In genomic region chr3:21979706-21980105, GRCh38 we compare ENCODE assay signal across 1 cellular context.
TF ChIP-seq lines count a peak whose summit lies in the region.

No MANE protein-coding gene starts in this region.

TF ChIP-seq in IMR-90, 13 proteins besides CTCF, POLR2A, EP300 and RAD21:
- TF ChIP-seq CEBPB (IDR thresholded peaks at IDR 0.05; ENCODE audit: low read depth, low read length) (no peak), BHLHE40 (IDR thresholded peaks at IDR 0.05; ENCODE audit: low read depth, low read length) (no peak), ELK1 (IDR thresholded peaks at IDR 0.05; ENCODE audit: borderline replicate concordance, low read depth, low read length) (no peak), MAFK (IDR thresholded peaks at IDR 0.05; ENCODE audit: low read depth, low read length) (no peak), FOS (IDR thresholded peaks at IDR 0.05; ENCODE audit: low read depth, low read length) (no peak), MXI1 (IDR thresholded peaks at IDR 0.05; ENCODE audit: borderline replicate concordance, low read depth, low read length) (no peak), USF2 (IDR thresholded peaks at IDR 0.05; ENCODE audit: low read depth, low read length) (no peak), NFE2L2 (IDR thresholded peaks at IDR 0.05; ENCODE audit: low read depth, low read length) (no peak), SMC3 (IDR thresholded peaks at IDR 0.05; ENCODE audit: low read depth, low read length) (no peak), RCOR1 (IDR thresholded peaks at IDR 0.05; ENCODE audit: insufficient replicate concordance, low read length) (no peak), MAZ (IDR thresholded peaks at IDR 0.05; ENCODE audit: borderline replicate concordance, low read depth, low read length) (no peak), CHD1 (IDR thresholded peaks at IDR 0.05; ENCODE audit: low read depth, low read length) (no peak), RFX5 (IDR thresholded peaks at IDR 0.05; ENCODE audit: low read depth, low read length) (no peak)
